Comparison of ENCODE assay signal across 8 cellular contexts in genomic region chr1:95041491-95042165, GRCh38. TPM values are rescaled to one million over a fixed set of nuclear protein-coding genes. Genes with fewer than 3 reads are reported as not detected.
A peak's percentile ranks its signal among the peaks of the same experiment; 100 is the strongest.
DNase-seq lines count a peak whose midpoint lies in the region; ATAC-seq and TF ChIP-seq lines count a peak whose summit lies in the region.

No MANE protein-coding gene starts in this region.

- H3K36me3 ChIP-seq in GM23248 (ENCODE audit: low read depth) = no peaks in the 10 kb centered on the region
- no peaks in the 10 kb centered on the region for H3K36me3 ChIP-seq in cardiac muscle cell

- no peak overlapping the region for H3K27ac Mint-ChIP-seq in activated CD8-positive, alpha-beta T cell treated with anti-CD3 and anti-CD28 coated beads for 36 hours

- POLR2A ChIA-PET in activated CD8-positive, alpha-beta T cell treated with anti-CD3 and anti-CD28 coated beads for 36 hours (lab: Charles Lee) = no interaction called here

- no peaks in the 10 kb centered on the region for H3K79me2 ChIP-seq in GM23248 (ENCODE audit: insufficient read depth)

- H3K4me3 ChIP-seq in GM23248 (no peak overlapping the region), cardiac muscle cell (no peak overlapping the region)

- WGBS in GM23248 (ENCODE audit: low coverage in 1 of 2, low lambda C conversion rate in 2 of 2, missing lambda C conversion rate in 2 of 2), 2 experiments = 0 to 7% methylated on average over 2 of the region's 2 CpGs

- no peaks in the 10 kb centered on the region for H3K4me1 Mint-ChIP-seq in activated CD8-positive, alpha-beta T cell treated with anti-CD3 and anti-CD28 coated beads for 36 hours (ENCODE audit: low read depth)

- H2AFZ ChIP-seq in GM23248 = no peak overlapping the region

- no peaks in the 10 kb centered on the region for H3K9me3 Mint-ChIP-seq in activated CD8-positive, alpha-beta T cell treated with anti-CD3 and anti-CD28 coated beads for 36 hours

- ATAC-seq in activated CD8-positive, alpha-beta T cell treated with anti-CD3 and anti-CD28 coated beads for 36 hours = no peak

- H3K27me3 Mint-ChIP-seq in activated CD8-positive, alpha-beta T cell treated with anti-CD3 and anti-CD28 coated beads for 36 hours = no peaks in the 10 kb centered on the region

- H3F3A ChIP-seq in GM23248 (ENCODE audit: insufficient read depth) = 0 out of 2 replicates have a peak, but pooled peaks cover 10% of the 10 kb centered on the region

- TF ChIP-seq CTCF in activated CD8-positive, alpha-beta T cell treated with anti-CD3 and anti-CD28 coated beads for 36 hours (IDR thresholded peaks at IDR 0.05) = no peak
- TF ChIP-seq CTCF in cardiac muscle cell (IDR thresholded peaks at IDR 0.05; ENCODE audit: low read depth, low read length) = peak; percentile 83

- H3K27me3 ChIP-seq in GM23248 (replicated peaks; ENCODE audit: insufficient read depth) = no peaks in the 10 kb centered on the region
- no peaks in the 10 kb centered on the region for H3K27me3 ChIP-seq in cardiac muscle cell

- H4K20me1 ChIP-seq in GM23248 (ENCODE audit: insufficient read depth) = no peaks in the 10 kb centered on the region

- intact Hi-C loops in activated CD8-positive, alpha-beta T cell treated with anti-CD3 and anti-CD28 coated beads for 36 hours (cut with micrococcal nuclease) = no loop called here

- H3K9ac ChIP-seq in GM23248 = 0 out of 2 replicates have a peak overlapping the region, but pooled peaks have one; percentile 54

- H3K4me1 ChIP-seq in GM23248 (ENCODE audit: insufficient read depth) = peaks cover 18% of the 10 kb centered on the region
- peaks cover 11% of the 10 kb centered on the region for H3K4me1 ChIP-seq in cardiac muscle cell (ENCODE audit: low read depth)

- in situ Hi-C loops in GM23248 (cut with MboI) = loop anchor here (5.0 kb wide), 1 partner anchor 189 kb away; no protein-coding TSS in a partner anchor

- CTCF ChIA-PET in activated CD8-positive, alpha-beta T cell treated with anti-CD3 and anti-CD28 coated beads for 36 hours (lab: Charles Lee) = interaction anchor here (0.6 to 7.4 kb wide), 3 partner anchors 31 to 188 kb away, joined by 3 to 228 read pairs (median 4); no protein-coding TSS in a partner anchor

- no peaks in the 10 kb centered on the region for H3K36me3 Mint-ChIP-seq in activated CD8-positive, alpha-beta T cell treated with anti-CD3 and anti-CD28 coated beads for 36 hours (ENCODE audit: low read depth)

- no peaks in the 10 kb centered on the region for H3K9me2 ChIP-seq in GM23248 (ENCODE audit: insufficient read depth)

- H3K9me3 ChIP-seq in GM23248 (ENCODE audit: low read depth) (no peaks in the 10 kb centered on the region), cardiac muscle cell (ENCODE audit: low read depth) (no peaks in the 10 kb centered on the region)

- peak overlapping the region; percentile 70 for H3K4me2 ChIP-seq in GM23248 (ENCODE audit: unreplicated experiment)

- H3K27ac ChIP-seq in GM23248 (peak overlapping the region; percentile 56; the same call in 1 of the 2 replicates), cardiac muscle cell (no peak overlapping the region)

- no peak overlapping the region for H3K4me3 Mint-ChIP-seq in activated CD8-positive, alpha-beta T cell treated with anti-CD3 and anti-CD28 coated beads for 36 hours

- DNase-seq in DMS53 treated with DMSO at 0.1 percent for 48 hours (lab: John Stamatoyannopoulos, UW; ENCODE audit: unreplicated experiment) (peak; percentile 56), GM23248 (peak; percentile 89), NCI-H2029 (lab: John Stamatoyannopoulos, UW) (peak; percentile 20), cardiac muscle cell (ENCODE audit: low read depth in 1 of 2, low spot score in 1 of 2) (peak; percentile 71 to 92), retina (peak; percentile 32)
- DNase-seq in activated CD8-positive, alpha-beta T cell treated with anti-CD3 and anti-CD28 coated beads for 36 hours = peak; percentile 13
- no peak for DNase-seq in activated T-cell treated with anti-CD3 and anti-CD28 coated beads, Interleukin-2, amount 50 U/mL, for 48 hours
- no peak for DNase-seq in central memory CD4-positive, alpha-beta T cell

RNA-seq across cellular contexts. Expression of gene ALG14, which starts 31.1 kb away (rescaled TPM):
- total RNA-seq in GM23248 (2014; rRNA removed; shearing (Covaris generic)) = 1.8 and 13.0 TPM in 2 replicates
- 12.1 and 13.5 TPM in 2 replicates for polyA plus RNA-seq in GM23248 (2016; fragmentation: Nextera tagmentation; extraction: Ambion mirVana)
- 1 to 10 TPM; 2.5 to 2.9 TPM for total RNA-seq in activated CD8-positive, alpha-beta T cell treated with anti-CD3 and anti-CD28 coated beads for 36 hours
- 2.7 and 4.1 TPM in 2 replicates for total RNA-seq in cardiac muscle cell
- polyA plus RNA-seq in cardiac muscle cell = 8.2 and 10.3 TPM in 2 replicates

Comparison
In these comparisons a context has a peak if more than half of its experiments do, and no peak if none do; other contexts are left out.
1. DNase-seq: peak in DMS53 treated with DMSO at 0.1 percent for 48 hours (single experiment), GM23248 (single experiment), NCI-H2029 (single experiment), activated CD8-positive, alpha-beta T cell treated with anti-CD3 and anti-CD28 coated beads for 36 hours (single experiment), cardiac muscle cell (2 of 2) and retina (single experiment); none in activated T-cell treated with anti-CD3 and anti-CD28 coated beads, Interleukin-2, amount 50 U/mL, for 48 hours (0 of 2) and central memory CD4-positive, alpha-beta T cell (single experiment).